Comparison of ENCODE assay signal across 8 cellular contexts in the genomic region with DNA sequence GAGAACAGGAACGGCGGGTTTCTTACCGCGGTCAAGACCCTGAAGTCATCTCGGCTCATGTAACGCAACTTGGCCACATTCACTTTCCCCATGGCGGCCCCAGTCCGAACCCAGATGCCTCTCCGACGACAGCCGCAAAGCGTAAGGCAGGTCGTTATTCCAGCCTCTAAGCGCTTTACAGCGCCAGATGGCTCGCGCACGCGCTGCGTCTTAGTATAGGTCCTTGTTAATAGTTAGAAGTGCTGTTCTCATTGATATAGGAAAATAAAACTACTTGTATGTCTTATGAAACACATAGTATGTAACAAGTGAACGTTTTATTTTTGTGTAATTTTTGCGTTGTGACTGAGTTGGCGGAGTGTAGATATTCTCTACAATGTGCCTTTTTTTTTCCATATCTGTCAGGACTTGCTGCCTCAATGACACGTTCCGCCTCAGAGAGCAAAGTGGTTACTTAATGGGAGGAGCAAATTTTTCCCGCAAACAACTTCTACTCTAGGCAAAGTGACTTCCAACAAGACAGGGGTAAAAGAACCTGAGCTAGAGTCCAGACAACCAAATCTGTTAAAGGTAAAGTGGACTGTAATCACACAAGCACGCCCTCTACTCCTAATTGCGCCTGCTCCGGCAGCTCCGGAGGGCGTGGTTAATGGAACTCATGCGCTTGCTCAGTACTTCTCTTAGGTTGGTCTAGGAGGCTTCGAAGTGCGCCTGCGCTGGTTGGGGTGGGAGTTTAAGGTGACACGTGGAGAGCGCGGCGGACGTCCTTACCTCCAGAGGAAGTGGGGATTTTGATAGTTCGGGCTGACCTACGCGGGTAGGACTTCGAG. TPM values are rescaled to one million over a fixed set of nuclear protein-coding genes. Genes with fewer than 3 reads are reported as not detected.
DNase-seq lines count a peak whose midpoint lies in the region; ATAC-seq and TF ChIP-seq lines count a peak whose summit lies in the region.

A gene (minus strand): TSS at position 148 of the 830 bp plus-strand sequence. CDS start 56 bp downstream, at position 92.

- peaks cover 36% of the 10 kb centered on the region for H3K4me1 Mint-ChIP-seq in activated naive CD8-positive, alpha-beta T cell (ENCODE audit: low read depth)
- peaks cover 8% of the 10 kb centered on the region for H3K4me1 Mint-ChIP-seq in glutamatergic neuron (ENCODE audit: low read depth, unreplicated experiment)

- peaks cover 29% of the 10 kb centered on the region for H4K20me1 ChIP-seq in osteoblast (ENCODE audit: insufficient read depth, low read length)

- H3K9me3 Mint-ChIP-seq in activated naive CD8-positive, alpha-beta T cell (ENCODE audit: low read depth), result peaks cover 3% of the 10 kb centered on the region
- H3K9me3 Mint-ChIP-seq in glutamatergic neuron (ENCODE audit: unreplicated experiment), result peaks cover 6% of the 10 kb centered on the region

- H3K9me3 ChIP-seq in osteoblast (ENCODE audit: low read depth, low read length) (no peaks in the 10 kb centered on the region), thoracic aorta (no peaks in the 10 kb centered on the region)

- CTCF ChIA-PET in GM10248 (lab: Yijun Ruan, JAX), result interaction anchor here (1.2 to 1.8 kb wide), 2 partner anchors 19 to 1585 kb away, joined by 3 to 6 read pairs; no protein-coding TSS in a partner anchor

- H3K36me3 ChIP-seq in osteoblast (ENCODE audit: insufficient read depth, low read length) (peaks cover 15% of the 10 kb centered on the region), thoracic aorta (peaks cover 6% of the 10 kb centered on the region)

- no peaks in the 10 kb centered on the region for H3K27me3 Mint-ChIP-seq in activated naive CD8-positive, alpha-beta T cell
- H3K27me3 Mint-ChIP-seq in glutamatergic neuron (ENCODE audit: unreplicated experiment), result peaks cover 3% of the 10 kb centered on the region

- peak; percentile 86 for DNase-seq in GM10248 (ENCODE audit: extremely low spot score)
- peak; percentile 76 for DNase-seq in NCI-H1105 (lab: John Stamatoyannopoulos, UW)
- DNase-seq in SKM-1 treated with dmso at 0.1 percent for 144 hours (lab: John Stamatoyannopoulos, UW; ENCODE audit: unreplicated experiment), result peak; percentile 97
- peak; percentile 94 for DNase-seq in glutamatergic neuron
- peak; percentile 90 for DNase-seq in osteoblast (ENCODE audit: insufficient read length, low spot score, missing footprints)
- DNase-seq in thoracic aorta (ENCODE audit: low spot score), result peak; percentile 88

- H2AFZ ChIP-seq in osteoblast (ENCODE audit: low read length), result peak within 1 kb of the TSS; percentile 87

- peak within 1 kb of the TSS; percentile 88 for H3K4me2 ChIP-seq in osteoblast (ENCODE audit: insufficient read depth, low read length)

- H3K4me3 ChIP-seq in osteoblast (ENCODE audit: insufficient read depth, low read length) (peak within 1 kb of the TSS; percentile 91), thoracic aorta (peak within 1 kb of the TSS; percentile 97)

- H3K27me3 ChIP-seq in osteoblast (ENCODE audit: insufficient read depth, low read length) (no peaks in the 10 kb centered on the region), thoracic aorta (replicated peaks; ENCODE audit: insufficient read depth) (no peaks in the 10 kb centered on the region)

- peaks cover 16% of the 10 kb centered on the region for H3K36me3 Mint-ChIP-seq in activated naive CD8-positive, alpha-beta T cell
- peaks cover 5% of the 10 kb centered on the region for H3K36me3 Mint-ChIP-seq in glutamatergic neuron (ENCODE audit: unreplicated experiment)

- no peak for TF ChIP-seq CTCF in GM10248 (IDR thresholded peaks at IDR 0.05; ENCODE audit: control extremely low read depth, extremely low read depth, low read depth, missing control alignments)
- TF ChIP-seq CTCF in glutamatergic neuron (IDR thresholded peaks at IDR 0.05; ENCODE audit: partially characterized antibody, unreplicated experiment), result no peak
- no peak for TF ChIP-seq CTCF in osteoblast (IDR thresholded peaks at IDR 0.05; ENCODE audit: extremely low read depth, low read depth, low read length)
- no peak for TF ChIP-seq CTCF in thoracic aorta (IDR thresholded peaks at IDR 0.05)

- peak within 1 kb of the TSS; percentile 95 for H3K27ac ChIP-seq in osteoblast (ENCODE audit: low read depth, low read length)
- peak within 1 kb of the TSS; percentile 85 to 91 for H3K27ac ChIP-seq in thoracic aorta

- peak within 1 kb of the TSS; percentile 100 for H3K27ac Mint-ChIP-seq in activated naive CD8-positive, alpha-beta T cell
- H3K27ac Mint-ChIP-seq in glutamatergic neuron (ENCODE audit: unreplicated experiment), result peak within 1 kb of the TSS; percentile 99

- POLR2A ChIA-PET in GM10248 (lab: Yijun Ruan, JAX), result no interaction called here

- H3K79me2 ChIP-seq in osteoblast (ENCODE audit: insufficient read depth, low read length), result peaks cover 42% of the 10 kb centered on the region

- H3K4me1 ChIP-seq in osteoblast (ENCODE audit: insufficient read depth, low read length) (peaks cover 19% of the 10 kb centered on the region), thoracic aorta (ENCODE audit: control insufficient read depth in 1 of 2, low read depth in 2 of 2) (peaks cover 14 to 27% of the 10 kb centered on the region in 2 donors)

- peak within 1 kb of the TSS; percentile 98 for H3K4me3 Mint-ChIP-seq in activated naive CD8-positive, alpha-beta T cell
- H3K4me3 Mint-ChIP-seq in glutamatergic neuron (ENCODE audit: unreplicated experiment), result peak within 1 kb of the TSS; percentile 93

- peak; percentile 87 for ATAC-seq in HG02623 (IDR thresholded peaks at IDR 0.05; ENCODE audit: unreplicated experiment)
- ATAC-seq in thoracic aorta (ENCODE audit: insufficient number of reproducible peaks, low FRiP score, low read depth), result peak; percentile 91

RNA-seq across cellular contexts. Expression of the gene that starts here (rescaled TPM):
- 34.9 TPM for total RNA-seq in glutamatergic neuron (ENCODE audit: unreplicated experiment)
- 29.7 and 32.1 TPM in 2 replicates for total RNA-seq in osteoblast
- total RNA-seq in thoracic aorta, result 10 to 100 TPM; 10.4 to 33.5 TPM

Comparison
In these comparisons a context has a peak if more than half of its experiments do, and no peak if none do; other contexts are left out.
1. Peak in every context shown above with its lines: DNase-seq, ATAC-seq, H3K4me3 ChIP-seq and H3K27ac ChIP-seq.